8 cellular contexts compared by ENCODE assay signal in genomic region chr10:110007701-110008517, GRCh38.
A peak's percentile ranks its signal among the peaks of the same experiment; 100 is the strongest.
DNase-seq lines count a peak whose midpoint lies in the region; ATAC-seq and TF ChIP-seq lines count a peak whose summit lies in the region.

ADD3 (plus strand) TSS chr10:110007984; CDS start chr10:110100654, 92,670 bp downstream.

- H3K36me3 ChIP-seq in DND-41 (ENCODE audit: insufficient read depth, low read length) (no peaks in the 10 kb centered on the region), RWPE2 (ENCODE audit: low read depth) (no peaks in the 10 kb centered on the region)

- ATAC-seq in DND-41 (ENCODE audit: insufficient read depth, low read depth) (peak; percentile 79), GM21723 (IDR thresholded peaks at IDR 0.05; ENCODE audit: unreplicated experiment) (peak; percentile 63), RWPE2 (ENCODE audit: low read depth) (peak; percentile 79)

- peaks cover 45% of the 10 kb centered on the region for H3K79me2 ChIP-seq in DND-41 (ENCODE audit: insufficient read depth, low read length)

- TF ChIP-seq CTCF in DND-41 (IDR thresholded peaks at IDR 0.05; ENCODE audit: borderline replicate concordance, extremely low read depth, low read length, poor library complexity, severe bottlenecking) (peak; percentile 3), RWPE2 (IDR thresholded peaks at IDR 0.05; ENCODE audit: poor library complexity, severe bottlenecking) (no peak), fibroblast of pulmonary artery (IDR thresholded peaks at IDR 0.05; ENCODE audit: low read length, missing control alignments) (no peak), nephron progenitor cell (IDR thresholded peaks at IDR 0.05) (no peak)

- H3K4me3 Mint-ChIP-seq in nephron progenitor cell: peak within 1 kb of the TSS; percentile 94
- H3K4me3 Mint-ChIP-seq in stimulated activated naive CD8-positive, alpha-beta T cell treated with anti-CD3 and anti-CD28 coated beads, Interleukin-15, Interleukin-2, amounts not matched to agents 100 ng/mL and 50 ng/mL, for 24 hours: no peak within 1 kb of the TSS

- H4K20me1 ChIP-seq in DND-41 (ENCODE audit: insufficient read depth, low read length): peaks cover 37% of the 10 kb centered on the region; the same call in 1 of the 2 replicates

- peak within 1 kb of the TSS; percentile 93 for H3K27ac Mint-ChIP-seq in nephron progenitor cell
- H3K27ac Mint-ChIP-seq in stimulated activated naive CD8-positive, alpha-beta T cell treated with anti-CD3 and anti-CD28 coated beads, Interleukin-15, Interleukin-2, amounts not matched to agents 100 ng/mL and 50 ng/mL, for 24 hours: peak within 1 kb of the TSS; percentile 83

- H3K4me3 ChIP-seq in DND-41 (ENCODE audit: low read depth in 1 of 2, low read length in 2 of 2) (peak within 1 kb of the TSS; percentile 73 to 86), RWPE2 (ENCODE audit: severe bottlenecking) (peak within 1 kb of the TSS; percentile 67), fibroblast of pulmonary artery (replicated peaks; ENCODE audit: low read depth, low read length) (peak within 1 kb of the TSS; percentile 98)

- H3K9ac ChIP-seq in DND-41 (ENCODE audit: low read depth, low read length): peak within 1 kb of the TSS; percentile 96

- peaks cover 55% of the 10 kb centered on the region for H3K4me1 Mint-ChIP-seq in nephron progenitor cell
- peaks cover 51% of the 10 kb centered on the region for H3K4me1 Mint-ChIP-seq in stimulated activated naive CD8-positive, alpha-beta T cell treated with anti-CD3 and anti-CD28 coated beads, Interleukin-15, Interleukin-2, amounts not matched to agents 100 ng/mL and 50 ng/mL, for 24 hours (ENCODE audit: low read depth)

- H3K4me1 ChIP-seq in DND-41 (ENCODE audit: insufficient read depth, low read length) (peaks cover 48% of the 10 kb centered on the region), RWPE2 (ENCODE audit: insufficient read depth, poor library complexity, severe bottlenecking) (peaks cover 22% of the 10 kb centered on the region)

- H3K4me2 ChIP-seq in DND-41 (ENCODE audit: insufficient read depth, low read length): peak within 1 kb of the TSS; percentile 76

- H3K36me3 Mint-ChIP-seq in nephron progenitor cell (ENCODE audit: low read depth): no peaks in the 10 kb centered on the region
- H3K36me3 Mint-ChIP-seq in stimulated activated naive CD8-positive, alpha-beta T cell treated with anti-CD3 and anti-CD28 coated beads, Interleukin-15, Interleukin-2, amounts not matched to agents 100 ng/mL and 50 ng/mL, for 24 hours (ENCODE audit: low read depth): no peaks in the 10 kb centered on the region

- DNase-seq in DND-41 (peak; percentile 96), KG1 (lab: John Stamatoyannopoulos, UW) (peak; percentile 84), RWPE2 (ENCODE audit: low spot score) (peak; percentile 79), fibroblast of pulmonary artery (ENCODE audit: low read depth) (peak; percentile 95), nephron progenitor cell (peak; percentile 99)
- peak; percentile 81 for DNase-seq in activated effector memory CD4-positive, alpha-beta T cell treated with Interleukin-2 at 50 U/mL for 16 hours

- peaks cover 3% of the 10 kb centered on the region for H3K27me3 ChIP-seq in DND-41 (ENCODE audit: insufficient read depth, low read length, poor library complexity)
- H3K27me3 ChIP-seq in RWPE2 (ENCODE audit: insufficient read depth, poor library complexity, severe bottlenecking): no peaks in the 10 kb centered on the region

- H3K9me3 ChIP-seq in DND-41 (ENCODE audit: insufficient read depth, low read length, severe bottlenecking): no peaks in the 10 kb centered on the region
- no peaks in the 10 kb centered on the region for H3K9me3 ChIP-seq in RWPE2 (ENCODE audit: severe bottlenecking)

- H3K9me3 Mint-ChIP-seq in nephron progenitor cell: no peaks in the 10 kb centered on the region
- no peaks in the 10 kb centered on the region for H3K9me3 Mint-ChIP-seq in stimulated activated naive CD8-positive, alpha-beta T cell treated with anti-CD3 and anti-CD28 coated beads, Interleukin-15, Interleukin-2, amounts not matched to agents 100 ng/mL and 50 ng/mL, for 24 hours

- peak within 1 kb of the TSS; percentile 92 for H2AFZ ChIP-seq in DND-41 (ENCODE audit: low read depth, low read length)

- no peaks in the 10 kb centered on the region for H3K27me3 Mint-ChIP-seq in nephron progenitor cell (ENCODE audit: low read depth, poor library complexity)
- no peaks in the 10 kb centered on the region for H3K27me3 Mint-ChIP-seq in stimulated activated naive CD8-positive, alpha-beta T cell treated with anti-CD3 and anti-CD28 coated beads, Interleukin-15, Interleukin-2, amounts not matched to agents 100 ng/mL and 50 ng/mL, for 24 hours

- H3K27ac ChIP-seq in DND-41 (ENCODE audit: low read length) (peak within 1 kb of the TSS; percentile 87), RWPE2 (ENCODE audit: poor library complexity, severe bottlenecking) (peak within 1 kb of the TSS; percentile 34)

Comparison
In these comparisons a context has a peak if more than half of its experiments do, and no peak if none do; other contexts are left out.
1. Peak in every context shown above with its lines: DNase-seq, ATAC-seq, H3K4me3 ChIP-seq and H3K27ac ChIP-seq.